In the genomic region with DNA sequence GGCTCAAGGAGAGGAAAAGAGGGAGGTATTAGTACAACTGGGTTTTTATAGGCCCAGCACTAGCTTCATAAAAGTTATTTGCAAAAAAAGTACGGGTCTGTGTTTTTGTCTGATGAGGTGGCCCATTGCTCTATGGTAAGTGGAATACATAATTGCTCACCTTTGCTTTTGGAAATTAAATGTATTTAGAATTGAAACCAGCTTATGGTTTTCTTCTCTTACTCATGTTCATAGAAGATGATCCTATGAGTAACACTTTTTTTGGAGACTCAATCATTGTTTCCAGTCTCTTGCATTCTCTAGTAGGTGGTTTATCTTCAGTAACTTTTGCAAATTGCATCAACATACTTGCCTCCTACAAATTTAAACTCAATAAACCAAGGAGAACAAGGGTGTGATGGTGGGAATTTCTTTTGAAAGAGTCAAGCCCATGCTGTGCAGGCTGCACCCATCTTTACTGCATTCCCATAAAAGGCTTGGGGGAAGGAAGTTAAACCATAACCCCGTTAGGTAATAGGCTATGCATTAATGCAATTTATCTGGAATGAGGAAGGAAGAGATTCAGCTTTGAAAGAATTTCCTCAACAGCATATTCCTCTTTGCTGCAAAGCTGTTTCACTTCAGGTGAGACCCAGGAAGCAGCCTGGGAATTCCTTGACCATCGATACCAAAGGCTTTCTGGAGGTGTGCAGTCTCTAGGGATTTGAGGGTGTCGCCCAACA, we compare ENCODE assay signal across 16 cellular contexts. TPM values are rescaled to one million over a fixed set of nuclear protein-coding genes. Genes with fewer than 3 reads are reported as not detected.
DNase-seq lines count a peak whose midpoint lies in the region; ATAC-seq and TF ChIP-seq lines count a peak whose summit lies in the region.
"Had no signal": no experiment of that assay in that cellular context is flagged by ENCODE, and none has a peak within 500 bp of the region (broad histone marks: within the 10 kb centered on the region; RNA-seq: fewer than 3 reads in every experiment).

No MANE protein-coding gene starts in this region.

- peaks cover 3% of the 10 kb centered on the region for H3K27me3 ChIP-seq in left ventricle myocardium inferior (ENCODE audit: low read depth)
- H3K27me3 ChIP-seq in RWPE2 (ENCODE audit: insufficient read depth, poor library complexity, severe bottlenecking) = no peaks in the 10 kb centered on the region
- peaks cover 0 to 2% of the 10 kb centered on the region in 2 donors for H3K27me3 ChIP-seq in aorta (ENCODE audit: control insufficient read depth in 1 of 2, insufficient read depth in 2 of 2, low read length in 1 of 2)
- H3K27me3 ChIP-seq: breast epithelium, dorsolateral prefrontal cortex, right lobe of liver had no signal

- TF ChIP-seq CTCF in left ventricle myocardium inferior (IDR thresholded peaks at IDR 0.05; ENCODE audit: borderline replicate concordance) (no peak), RWPE2 (IDR thresholded peaks at IDR 0.05; ENCODE audit: poor library complexity, severe bottlenecking) (no peak)

- H3K4me3 ChIP-seq in left ventricle myocardium inferior (no peak overlapping the region), RWPE2 (ENCODE audit: severe bottlenecking) (no peak overlapping the region), aorta (ENCODE audit: low read length in 2 of 2) (no peak overlapping the region)
- H3K4me3 ChIP-seq: breast epithelium, dorsolateral prefrontal cortex, right lobe of liver had no signal

- H3K4me1 ChIP-seq in left ventricle myocardium inferior (no peaks in the 10 kb centered on the region), RWPE2 (ENCODE audit: insufficient read depth, poor library complexity, severe bottlenecking) (no peaks in the 10 kb centered on the region), aorta (ENCODE audit: control insufficient read depth in 1 of 2, insufficient read depth in 2 of 2, low read length in 2 of 2) (no peaks in the 10 kb centered on the region)
- H3K4me1 ChIP-seq: breast epithelium, right lobe of liver had no signal

- H3K36me3 ChIP-seq in left ventricle myocardium inferior (no peaks in the 10 kb centered on the region), RWPE2 (ENCODE audit: low read depth) (no peaks in the 10 kb centered on the region), aorta (ENCODE audit: control insufficient read depth in 1 of 2, insufficient read depth in 2 of 2, low read length in 1 of 2) (no peaks in the 10 kb centered on the region)
- H3K36me3 ChIP-seq: breast epithelium, right lobe of liver had no signal

- DNase-seq in Right ventricle myocardium superior = no peak
- no peak for DNase-seq in left ventricle myocardium inferior
- DNase-seq in RWPE2 (ENCODE audit: low spot score) = no peak
- DNase-seq in kidney tubule cell (ENCODE audit: low spot score) = peak; percentile 92
- DNase-seq in aorta = no peak
- no peak for DNase-seq in NCI-H146 (lab: John Stamatoyannopoulos, UW)
- no peak for DNase-seq in NCI-H146 treated with DMSO at 0.1 percent for 48 hours (lab: John Stamatoyannopoulos, UW; ENCODE audit: unreplicated experiment)
- no peak for DNase-seq in H4 (ENCODE audit: low spot score)
- DNase-seq: activated naive CD4-positive, alpha-beta T cell treated with anti-CD3 and anti-CD28 coated beads, Interleukin-2, amount 50 U/mL, for 16 hours; dorsolateral prefrontal cortex; Karpas-422; NCI-H187; NCI-H446 treated with DMSO at 0.1 percent for 48 hours; right lobe of liver had no signal

- H3K9me3 ChIP-seq in left ventricle myocardium inferior (replicated peaks) (no peaks in the 10 kb centered on the region), RWPE2 (ENCODE audit: severe bottlenecking) (no peaks in the 10 kb centered on the region), aorta (ENCODE audit: control insufficient read depth, low read length) (no peaks in the 10 kb centered on the region)
- H3K9me3 ChIP-seq: breast epithelium, right lobe of liver had no signal

- H3K27ac ChIP-seq in left ventricle myocardium inferior (replicated peaks) = no peak overlapping the region
- no peak overlapping the region for H3K27ac ChIP-seq in RWPE2 (ENCODE audit: poor library complexity, severe bottlenecking)
- H3K27ac ChIP-seq in aorta (ENCODE audit: low read depth in 1 of 2, low read length in 2 of 2) = no peak overlapping the region
- H3K27ac ChIP-seq: breast epithelium, dorsolateral prefrontal cortex, right lobe of liver had no signal

- intact Hi-C loops in Right ventricle myocardium superior (cut with DNase I) (no loop called here), left ventricle myocardium inferior (cut with micrococcal nuclease) (no loop called here), aorta (cut with DNase I) (no loop called here)

- 86 to 90% methylated on average over 4 of the region's 4 CpGs for WGBS in aorta, 2 donors

- ATAC-seq in Right ventricle myocardium superior (ENCODE audit: poor library complexity) = peak; percentile 49
- 0 out of 3 replicates have a peak, but pooled peaks have one; percentile 27 for ATAC-seq in RWPE2 (ENCODE audit: low read depth)
- ATAC-seq in aorta (ENCODE audit: low FRiP score) = peak; percentile 36
- ATAC-seq: esophagus mucosa had no signal

RNA-seq across cellular contexts. Expression of gene EDN1, which starts 48.5 kb away (rescaled TPM):
- total RNA-seq in Right ventricle myocardium superior (2.2 TPM), left ventricle myocardium inferior (5.9 TPM), aorta (1 to 10 TPM; 3.4 to 10.0 TPM)
- polyA plus RNA-seq in aorta = 10 to 100 TPM in 1 of 2 donors, 1 to 10 TPM in 1; 3.3 to 10.7 TPM
- total RNA-seq in H4 (2014; rRNA removed; shearing (Covaris generic)) = 3.5 and 6.7 TPM in 2 replicates
